In genomic region chr16:57906385-57907316, GRCh38 we compare ENCODE assay signal across 9 cellular contexts.
DNase-seq lines count a peak whose midpoint lies in the region; ATAC-seq, FAIRE-seq and TF ChIP-seq lines count a peak whose summit lies in the region.
"Had no signal": no experiment of that assay in that cellular context is flagged by ENCODE, and none has a peak within 500 bp of the region (broad histone marks: within the 10 kb centered on the region; RNA-seq: fewer than 3 reads in every experiment).

No MANE protein-coding gene starts in this region.

- H3K27ac ChIP-seq in keratinocyte (ENCODE audit: control insufficient read depth, insufficient read depth, low read length) = no peak overlapping the region

- peaks cover 3% of the 10 kb centered on the region for H3K4me1 Mint-ChIP-seq in activated naive CD4-positive, alpha-beta T cell treated with anti-CD3 and anti-CD28 coated beads, Interleukin-2, amount 10 ng/mL, durations not matched to agents 7 days and 5 days

- no peaks in the 10 kb centered on the region for H3K9me3 ChIP-seq in keratinocyte (ENCODE audit: control insufficient read depth, low read depth, low read length)

- H3K79me2 ChIP-seq in keratinocyte (ENCODE audit: control insufficient read depth, insufficient read depth, low read length) = no peaks in the 10 kb centered on the region

- H4K20me1 ChIP-seq in keratinocyte (ENCODE audit: control insufficient read depth, extremely low read depth, insufficient read depth, low read length) = no peaks in the 10 kb centered on the region

- H3K27ac Mint-ChIP-seq in activated naive CD4-positive, alpha-beta T cell treated with anti-CD3 and anti-CD28 coated beads, Interleukin-2, amount 10 ng/mL, durations not matched to agents 7 days and 5 days = no peak overlapping the region

- ATAC-seq in Right ventricle myocardium inferior (peak; percentile 60), HG03571 (IDR thresholded peaks at IDR 0.05; ENCODE audit: unreplicated experiment) (no peak)

- peaks cover 6% of the 10 kb centered on the region for H3K27me3 ChIP-seq in keratinocyte (ENCODE audit: control insufficient read depth, extremely low read depth, insufficient read depth, low read length)

- dilution Hi-C loops in keratinocyte (cut with MboI; ENCODE audit: extremely low pct_ligation_motif_present, low sequenced_read_pairs) = no loop called here

- no peak overlapping the region for H3K4me2 ChIP-seq in keratinocyte (ENCODE audit: control insufficient read depth, extremely low read depth, insufficient read depth, low read depth, low read length)

- peaks cover 7% of the 10 kb centered on the region for H3K4me1 ChIP-seq in keratinocyte (ENCODE audit: control insufficient read depth, extremely low read depth, insufficient read depth, low read length)

- peaks cover 43% of the 10 kb centered on the region for H3K27me3 Mint-ChIP-seq in activated naive CD4-positive, alpha-beta T cell treated with anti-CD3 and anti-CD28 coated beads, Interleukin-2, amount 10 ng/mL, durations not matched to agents 7 days and 5 days

- no peak overlapping the region for H3K4me3 Mint-ChIP-seq in activated naive CD4-positive, alpha-beta T cell treated with anti-CD3 and anti-CD28 coated beads, Interleukin-2, amount 10 ng/mL, durations not matched to agents 7 days and 5 days

- no peaks in the 10 kb centered on the region for H3K36me3 Mint-ChIP-seq in activated naive CD4-positive, alpha-beta T cell treated with anti-CD3 and anti-CD28 coated beads, Interleukin-2, amount 10 ng/mL, durations not matched to agents 7 days and 5 days

- no peak overlapping the region for H2AFZ ChIP-seq in keratinocyte (ENCODE audit: control insufficient read depth, low read length)

- no peaks in the 10 kb centered on the region for H3K9me1 ChIP-seq in keratinocyte (ENCODE audit: control insufficient read depth, extremely low read depth, insufficient read depth, low read length)

- DNase-seq in Right ventricle myocardium inferior (ENCODE audit: missing footprints) (no peak), cardiac septum (ENCODE audit: low spot score) (no peak), keratinocyte (ENCODE audit: low read depth, low spot score) (no peak), SIG-M5 treated with dmso at 0.1 percent for 504 hours (lab: John Stamatoyannopoulos, UW; ENCODE audit: unreplicated experiment) (no peak), NCI-H146 (lab: John Stamatoyannopoulos, UW) (no peak), NCI-H2029 (lab: John Stamatoyannopoulos, UW) (no peak)
- peak; percentile 54 for DNase-seq in activated naive CD4-positive, alpha-beta T cell treated with anti-CD3 and anti-CD28 coated beads, Interleukin-2, amount 10 ng/mL, durations not matched to agents 7 days and 5 days

- H3K9me3 Mint-ChIP-seq in activated naive CD4-positive, alpha-beta T cell treated with anti-CD3 and anti-CD28 coated beads, Interleukin-2, amount 10 ng/mL, durations not matched to agents 7 days and 5 days = no peaks in the 10 kb centered on the region

- intact Hi-C loops in Right ventricle myocardium inferior (cut with DNase I) = no loop called here
- intact Hi-C loops in cardiac septum (cut with DNase I) = no loop called here

- no peak overlapping the region for H3K9ac ChIP-seq in keratinocyte (ENCODE audit: control insufficient read depth, extremely low read depth, insufficient read depth, low read length)

- CTCF ChIA-PET in activated naive CD4-positive, alpha-beta T cell treated with anti-CD3 and anti-CD28 coated beads, Interleukin-2, amount 10 ng/mL, durations not matched to agents 7 days and 5 days (lab: Charles Lee) = interaction anchor here (0.8 to 2.9 kb wide), 13 partner anchors 9 to 393 kb away, joined by 3 to 21 read pairs (median 3); partner anchors contain the start of gene ZNF319

- H3K36me3 ChIP-seq in keratinocyte (ENCODE audit: control insufficient read depth in 2 of 2, extremely low read depth in 1 of 2, insufficient read depth in 2 of 2, low read length in 2 of 2) = no peaks in the 10 kb centered on the region

- TF ChIP-seq CTCF in keratinocyte (optimal IDR thresholded peaks at IDR 0.05 in 1 of 3, IDR thresholded peaks at IDR 0.05 in 1 of 3, conservative IDR thresholded peaks at IDR 0.05 in 1 of 3; ENCODE audit: extremely low read depth in 1 of 3, insufficient read depth in 2 of 3, low read length in 3 of 3) = peak; percentile 33 to 70 (median 51)

- H3K4me3 ChIP-seq in keratinocyte (ENCODE audit: control insufficient read depth in 2 of 3, extremely low read depth in 1 of 3, insufficient read depth in 2 of 3, low read depth in 1 of 3, low read length in 3 of 3) = no peak overlapping the region

- FAIRE-seq in keratinocyte (lab: Jason Lieb, UNC) = no peak
- FAIRE-seq: TTC549 had no signal
